27 cellular contexts compared by ENCODE assay signal in the genomic region with DNA sequence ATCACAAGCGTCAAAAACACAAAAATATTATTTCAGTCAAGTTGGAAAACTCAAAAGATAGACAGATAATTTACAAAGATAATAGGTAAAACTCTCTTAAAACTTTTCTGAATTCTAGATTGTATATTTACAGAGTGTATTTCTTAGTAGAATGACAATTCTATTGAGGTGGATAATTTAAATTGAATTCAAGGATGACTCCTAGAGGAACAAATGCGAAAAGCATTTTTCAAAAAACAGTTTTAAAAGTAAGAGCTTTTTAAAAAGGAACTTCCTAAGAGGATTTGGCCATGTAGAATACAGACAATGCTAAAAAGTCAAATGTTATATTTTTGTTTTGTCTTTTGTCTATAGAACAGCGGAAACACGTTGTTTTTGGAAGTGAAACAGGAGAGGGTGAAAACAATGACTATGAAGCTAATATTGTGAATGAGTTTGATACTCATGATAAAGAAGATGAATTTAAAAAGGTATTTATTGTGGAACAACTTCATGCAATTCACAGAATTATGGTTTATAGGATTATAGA.
"Had no signal": no experiment of that assay in that cellular context is flagged by ENCODE, and none has a peak within 500 bp of the region (broad histone marks: within the 10 kb centered on the region; RNA-seq: fewer than 3 reads in every experiment).

No MANE protein-coding gene starts in this region.

- H2AFZ ChIP-seq: parathyroid adenoma had no signal

- H3K27ac ChIP-seq: breast epithelium, colonic mucosa, neutrophil, parathyroid adenoma, thoracic aorta, vagina had no signal

- H3K4me1 Mint-ChIP-seq: activated CD4-positive, alpha-beta T cell treated with anti-CD3 and anti-CD28 coated beads, Interleukin-2, amount 10 ng/mL, durations not matched to agents 24 days and 14 days; activated CD8-positive, alpha-beta memory T cell treated with anti-CD3 and anti-CD28 coated beads, Interleukin-2, amount 10 ng/mL, durations not matched to agents 7 days and 5 days; central memory CD8-positive, alpha-beta T cell; endodermal cell; natural killer cell had no signal

- DNase-seq: activated CD4-positive, alpha-beta T cell treated with anti-CD3 and anti-CD28 coated beads, Interleukin-2, amount 10 ng/mL, durations not matched to agents 24 days and 14 days; activated CD8-positive, alpha-beta memory T cell treated with anti-CD3 and anti-CD28 coated beads, Interleukin-2, amount 10 ng/mL, durations not matched to agents 7 days and 5 days; activated CD8-positive, alpha-beta T cell treated with anti-CD3 and anti-CD28 coated beads for 36 hours; activated gamma-delta T cell; activated naive CD4-positive, alpha-beta T cell treated with anti-CD3 and anti-CD28 coated beads, Interleukin-2, amount 50 U/mL, for 16 hours; colonic mucosa; endodermal cell; erythroblast; hypothalamus; left ventricle myocardium superior; mammary epithelial cell; natural killer cell; right cardiac atrium; stimulated activated CD4-positive, alpha-beta T cell treated with anti-CD3 and anti-CD28 coated beads, Interleukin-4, amount 100 ng/mL, for 24 hours; stimulated activated naive CD4-positive, alpha-beta T cell treated with Interleukin-2 at 50 U/mL for 16 hours had no signal

- H3K27ac Mint-ChIP-seq: activated CD4-positive, alpha-beta T cell treated with anti-CD3 and anti-CD28 coated beads, Interleukin-2, amount 10 ng/mL, durations not matched to agents 24 days and 14 days; activated CD8-positive, alpha-beta memory T cell treated with anti-CD3 and anti-CD28 coated beads, Interleukin-2, amount 10 ng/mL, durations not matched to agents 7 days and 5 days; activated CD8-positive, alpha-beta T cell treated with anti-CD3 and anti-CD28 coated beads for 36 hours; activated T-helper 1 cell treated with anti-CD3 and anti-CD28 coated beads, Interleukin-12 subunit alpha, Interleukin-12 subunit beta, Interleukin-2, Interleukin-4 antibody, amounts not matched to agents 30 ng/mL and 10 ng/mL and 1 ng/mL, durations not matched to agents 14 hours and 24 hours and 36 hours; endodermal cell; mesothelial cell of epicardium; natural killer cell; type B pancreatic cell had no signal

- H3K9me3 Mint-ChIP-seq: activated CD4-positive, alpha-beta T cell treated with anti-CD3 and anti-CD28 coated beads, Interleukin-2, amount 10 ng/mL, durations not matched to agents 24 days and 14 days; activated CD8-positive, alpha-beta T cell treated with anti-CD3 and anti-CD28 coated beads for 36 hours; activated T-helper 1 cell treated with anti-CD3 and anti-CD28 coated beads, Interleukin-12 subunit alpha, Interleukin-12 subunit beta, Interleukin-2, Interleukin-4 antibody, amounts not matched to agents 30 ng/mL and 10 ng/mL and 1 ng/mL, durations not matched to agents 14 hours and 24 hours and 36 hours; central memory CD8-positive, alpha-beta T cell; natural killer cell; type B pancreatic cell had no signal

- H3K4me1 ChIP-seq: breast epithelium, colonic mucosa, parathyroid adenoma, vagina had no signal

- H3K9ac ChIP-seq: parathyroid adenoma had no signal

- ATAC-seq: activated CD4-positive, CD25-positive, alpha-beta regulatory T cell treated with anti-CD3 and anti-CD28 coated beads, Interleukin-2, amount 50 U/mL, for 24 hours; activated CD8-positive, alpha-beta memory T cell treated with anti-CD3 and anti-CD28 coated beads, Interleukin-2, amount 10 ng/mL, durations not matched to agents 7 days and 5 days; activated CD8-positive, alpha-beta T cell treated with anti-CD3 and anti-CD28 coated beads for 36 hours; left ventricle myocardium superior; natural killer cell; right cardiac atrium had no signal

- H3K4me3 ChIP-seq: breast epithelium, colonic mucosa, thoracic aorta, vagina had no signal

- H3K27me3 ChIP-seq: colonic mucosa, vagina had no signal

- H3K36me3 ChIP-seq: breast epithelium, colonic mucosa, neutrophil, thoracic aorta, vagina had no signal

- H3K9me3 ChIP-seq: breast epithelium, colonic mucosa, neutrophil, thoracic aorta, vagina had no signal

- H3K36me3 Mint-ChIP-seq: activated CD8-positive, alpha-beta memory T cell treated with anti-CD3 and anti-CD28 coated beads, Interleukin-2, amount 10 ng/mL, durations not matched to agents 7 days and 5 days; mesothelial cell of epicardium; natural killer cell; type B pancreatic cell had no signal

- H3K79me2 ChIP-seq: parathyroid adenoma had no signal

- FAIRE-seq: astrocyte, frontal cortex had no signal

- H3K4me3 Mint-ChIP-seq: activated CD4-positive, alpha-beta T cell treated with anti-CD3 and anti-CD28 coated beads, Interleukin-2, amount 10 ng/mL, durations not matched to agents 24 days and 14 days; activated CD8-positive, alpha-beta memory T cell treated with anti-CD3 and anti-CD28 coated beads, Interleukin-2, amount 10 ng/mL, durations not matched to agents 7 days and 5 days; activated CD8-positive, alpha-beta T cell treated with anti-CD3 and anti-CD28 coated beads for 36 hours; activated T-helper 1 cell treated with anti-CD3 and anti-CD28 coated beads, Interleukin-12 subunit alpha, Interleukin-12 subunit beta, Interleukin-2, Interleukin-4 antibody, amounts not matched to agents 30 ng/mL and 10 ng/mL and 1 ng/mL, durations not matched to agents 14 hours and 24 hours and 36 hours; central memory CD8-positive, alpha-beta T cell; endodermal cell; mesothelial cell of epicardium; natural killer cell; type B pancreatic cell had no signal
